Comparison of ENCODE assay signal across 11 cellular contexts in the genomic region with DNA sequence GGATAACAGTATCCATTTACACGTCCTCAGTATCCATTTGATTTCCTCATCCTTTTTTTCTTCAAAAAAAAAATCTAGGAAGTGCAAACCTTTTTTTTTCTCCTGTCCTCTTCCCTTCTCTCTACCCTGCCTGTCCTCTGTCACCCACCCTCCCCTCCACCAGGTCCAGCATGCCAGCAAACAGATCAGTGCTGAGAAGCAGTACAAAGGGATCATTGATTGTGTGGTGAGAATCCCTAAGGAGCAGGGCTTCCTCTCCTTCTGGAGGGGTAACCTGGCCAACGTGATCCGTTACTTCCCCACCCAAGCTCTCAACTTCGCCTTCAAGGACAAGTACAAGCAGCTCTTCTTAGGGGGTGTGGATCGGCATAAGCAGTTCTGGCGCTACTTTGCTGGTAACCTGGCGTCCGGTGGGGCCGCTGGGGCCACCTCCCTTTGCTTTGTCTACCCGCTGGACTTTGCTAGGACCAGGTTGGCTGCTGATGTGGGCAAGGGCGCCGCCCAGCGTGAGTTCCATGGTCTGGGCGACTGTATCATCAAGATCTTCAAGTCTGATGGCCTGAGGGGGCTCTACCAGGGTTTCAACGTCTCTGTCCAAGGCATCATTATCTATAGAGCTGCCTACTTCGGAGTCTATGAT. TPM values are rescaled to one million over a fixed set of nuclear protein-coding genes. Genes with fewer than 3 reads are reported as not detected.
DNase-seq lines count a peak whose midpoint lies in the region; ATAC-seq and TF ChIP-seq lines count a peak whose summit lies in the region.
"Had no signal": no experiment of that assay in that cellular context is flagged by ENCODE, and none has a peak within 500 bp of the region (broad histone marks: within the 10 kb centered on the region; RNA-seq: fewer than 3 reads in every experiment).

No MANE protein-coding gene starts in this region.

- no peak overlapping the region for H3K27ac Mint-ChIP-seq in activated CD8-positive, alpha-beta T cell treated with anti-CD3 and anti-CD28 coated beads for 36 hours
- H3K27ac Mint-ChIP-seq: stimulated activated naive B cell treated with anti-CD40 and anti-IgM and Interleukin-4, amounts not matched to agents 10 μg/mL and 1 μg/mL and 100 μg/mL, for 72 hours had no signal

- DNase-seq in GM06990 (ENCODE audit: extremely low read depth, insufficient read length) (peak; percentile 15), iPS-NIHi7 (ENCODE audit: extremely low spot score) (peak; percentile 9), SK-N-DZ (ENCODE audit: low spot score) (no peak)
- DNase-seq in activated CD8-positive, alpha-beta T cell treated with anti-CD3 and anti-CD28 coated beads for 36 hours = no peak
- DNase-seq: central memory CD4-positive, alpha-beta T cell; NCI-H187; stimulated activated naive B cell treated with anti-CD40 and anti-IgM and Interleukin-4, amounts not matched to agents 10 μg/mL and 1 μg/mL and 100 μg/mL, for 72 hours; T1000 had no signal

- H3K4me3 Mint-ChIP-seq in activated CD8-positive, alpha-beta T cell treated with anti-CD3 and anti-CD28 coated beads for 36 hours = peak overlapping the region; percentile 78

- H3K27ac ChIP-seq in skeletal muscle tissue (ENCODE audit: low read depth, low read length) = peak overlapping the region; percentile 92

- H3K27me3 ChIP-seq in GM06990 (replicated peaks; ENCODE audit: control insufficient read depth, insufficient read depth, low read length) (no peaks in the 10 kb centered on the region), skeletal muscle tissue (ENCODE audit: control insufficient read depth in 3 of 3, insufficient read depth in 3 of 3, low read length in 3 of 3) (no peaks in the 10 kb centered on the region)

- H3K27me3 Mint-ChIP-seq in activated CD8-positive, alpha-beta T cell treated with anti-CD3 and anti-CD28 coated beads for 36 hours = peaks cover 3% of the 10 kb centered on the region

- H3K36me3 ChIP-seq in GM06990 (ENCODE audit: control insufficient read depth, insufficient read depth, low read length) (peaks cover 8% of the 10 kb centered on the region), skeletal muscle tissue (ENCODE audit: control insufficient read depth in 3 of 3, insufficient read depth in 3 of 3, low read length in 3 of 3) (peaks cover 28 to 37% (median 32%) of the 10 kb centered on the region in 3 donors)

- no peaks in the 10 kb centered on the region for H3K9me3 Mint-ChIP-seq in activated CD8-positive, alpha-beta T cell treated with anti-CD3 and anti-CD28 coated beads for 36 hours
- H3K9me3 Mint-ChIP-seq: stimulated activated naive B cell treated with anti-CD40 and anti-IgM and Interleukin-4, amounts not matched to agents 10 μg/mL and 1 μg/mL and 100 μg/mL, for 72 hours had no signal

- intact Hi-C loops in activated CD8-positive, alpha-beta T cell treated with anti-CD3 and anti-CD28 coated beads for 36 hours (cut with micrococcal nuclease) = no loop called here

- CTCF ChIA-PET in activated CD8-positive, alpha-beta T cell treated with anti-CD3 and anti-CD28 coated beads for 36 hours (lab: Charles Lee) = interaction anchor here (1.0 to 4.1 kb wide), 3 partner anchors 11 to 105 kb away, joined by 3 to 30 read pairs (median 6); no protein-coding TSS in a partner anchor

- H3K4me1 Mint-ChIP-seq in activated CD8-positive, alpha-beta T cell treated with anti-CD3 and anti-CD28 coated beads for 36 hours (ENCODE audit: low read depth) = peaks cover 13% of the 10 kb centered on the region

- peaks cover 33 to 55% (median 35%) of the 10 kb centered on the region in 3 donors for H3K4me1 ChIP-seq in skeletal muscle tissue (ENCODE audit: control insufficient read depth in 3 of 3, insufficient read depth in 3 of 3, low read length in 3 of 3)

- H3K9ac ChIP-seq in skeletal muscle tissue (ENCODE audit: low read depth in 1 of 3, low read length in 3 of 3) = peak overlapping the region; percentile 70 to 95 (median 77)

- TF ChIP-seq CTCF in GM06990 (IDR thresholded peaks at IDR 0.05; ENCODE audit: insufficient read depth, low read length, poor library complexity, severe bottlenecking) = no peak
- TF ChIP-seq CTCF in activated CD8-positive, alpha-beta T cell treated with anti-CD3 and anti-CD28 coated beads for 36 hours (IDR thresholded peaks at IDR 0.05) = no peak

- POLR2A ChIA-PET in activated CD8-positive, alpha-beta T cell treated with anti-CD3 and anti-CD28 coated beads for 36 hours (lab: Charles Lee) = interaction anchor here (1.0 kb wide), 1 partner anchor 223 kb away, joined by 3 read pairs; no protein-coding TSS in a partner anchor

- peak overlapping the region; percentile 3; the same call in 1 of the 2 replicates for H3K4me3 ChIP-seq in GM06990 (replicated peaks; ENCODE audit: low read depth, low read length)
- H3K4me3 ChIP-seq in skeletal muscle tissue (ENCODE audit: low read length in 3 of 3) = peak overlapping the region; percentile 69 to 93 (median 85)

- H3K9me3 ChIP-seq in skeletal muscle tissue (ENCODE audit: control insufficient read depth in 3 of 3, low read length in 3 of 3) = no peaks in the 10 kb centered on the region

- ATAC-seq in activated CD8-positive, alpha-beta T cell treated with anti-CD3 and anti-CD28 coated beads for 36 hours = no peak
- ATAC-seq in HG03469 (IDR thresholded peaks at IDR 0.05; ENCODE audit: unreplicated experiment) = no peak
- ATAC-seq in HG02852 (IDR thresholded peaks at IDR 0.05; ENCODE audit: unreplicated experiment) = no peak
- ATAC-seq: stimulated activated naive B cell treated with anti-CD40 and anti-IgM and Interleukin-4, amounts not matched to agents 10 μg/mL and 1 μg/mL and 100 μg/mL, for 72 hours had no signal

- H3K36me3 Mint-ChIP-seq in activated CD8-positive, alpha-beta T cell treated with anti-CD3 and anti-CD28 coated beads for 36 hours (ENCODE audit: low read depth) = no peaks in the 10 kb centered on the region

RNA-seq across cellular contexts. Expression of a gene that starts 1.7 kb away (rescaled TPM):
- total RNA-seq in activated CD8-positive, alpha-beta T cell treated with anti-CD3 and anti-CD28 coated beads for 36 hours = 1 to 10 TPM; 8.5 to 8.7 TPM
- total RNA-seq in skeletal muscle tissue = 39.1 TPM
- 31.0 and 36.9 TPM in 2 replicates for polyA plus RNA-seq in SK-N-DZ (2014; cell fraction: cytosol; rRNA removed)
- polyA plus RNA-seq in SK-N-DZ (2014; cell fraction: nucleus; rRNA removed) = 34.7 and 42.4 TPM in 2 replicates

RNA-seq across cellular contexts. Expression of a gene that starts 59.1 kb away (rescaled TPM):
- total RNA-seq in activated CD8-positive, alpha-beta T cell treated with anti-CD3 and anti-CD28 coated beads for 36 hours = 10 to 100 TPM; 48.5 to 50.3 TPM
- total RNA-seq in skeletal muscle tissue = 15.1 TPM
- 18.7 and 21.0 TPM in 2 replicates for polyA plus RNA-seq in SK-N-DZ (2014; cell fraction: cytosol; rRNA removed)
- 6.9 and 8.7 TPM in 2 replicates for polyA plus RNA-seq in SK-N-DZ (2014; cell fraction: nucleus; rRNA removed)

Comparison
In these comparisons a context has a peak if more than half of its experiments do, and no peak if none do; other contexts are left out.
1. DNase-seq: peak in GM06990 (single experiment) and iPS-NIHi7 (single experiment); none in activated CD8-positive, alpha-beta T cell treated with anti-CD3 and anti-CD28 coated beads for 36 hours (single experiment) and SK-N-DZ (single experiment).